In genomic region chr1:196723325-196724185, GRCh38 we compare ENCODE assay signal across 10 cellular contexts. TPM values are rescaled to one million over a fixed set of nuclear protein-coding genes. Genes with fewer than 3 reads are reported as not detected.
DNase-seq lines count a peak whose midpoint lies in the region; ATAC-seq, FAIRE-seq and TF ChIP-seq lines count a peak whose summit lies in the region.
"Had no signal": no experiment of that assay in that cellular context is flagged by ENCODE, and none has a peak within 500 bp of the region (broad histone marks: within the 10 kb centered on the region; RNA-seq: fewer than 3 reads in every experiment).

No MANE protein-coding gene starts in this region.

- no peak for TF ChIP-seq POLR2A in GM12891 (IDR thresholded peaks at IDR 0.05; ENCODE audit: low read depth, low read length)

- no peak overlapping the region for H3K27ac ChIP-seq in SK-N-MC
- H3K27ac ChIP-seq: skin epidermis had no signal

- H3K4me3 Mint-ChIP-seq in central memory CD8-positive, alpha-beta T cell: no peak overlapping the region
- H3K4me3 Mint-ChIP-seq in neural crest cell (no peak overlapping the region), CD14-positive monocyte (no peak overlapping the region)

- H3K27ac Mint-ChIP-seq in central memory CD8-positive, alpha-beta T cell (ENCODE audit: low read depth): no peak overlapping the region
- H3K27ac Mint-ChIP-seq in neural crest cell (ENCODE audit: unreplicated experiment) (no peak overlapping the region), CD14-positive monocyte (no peak overlapping the region)

- H3K9me3 Mint-ChIP-seq in central memory CD8-positive, alpha-beta T cell: no peaks in the 10 kb centered on the region
- H3K9me3 Mint-ChIP-seq in neural crest cell (no peaks in the 10 kb centered on the region), CD14-positive monocyte (peaks cover 0 to 8% (median 0%) of the 10 kb centered on the region in 7 donors)

- no peak overlapping the region for H3K9ac ChIP-seq in SK-N-MC (ENCODE audit: insufficient read length)

- FAIRE-seq in GM12891 (lab: Jason Lieb, UNC): peak; percentile 85

- peak; percentile 57 for DNase-seq in AG20443 (ENCODE audit: low spot score)
- DNase-seq in GM12891 (ENCODE audit: insufficient read length, low spot score): peak; percentile 1
- DNase-seq in LoVo (ENCODE audit: low spot score): peak; percentile 52
- peak; percentile 3 for DNase-seq in SK-N-MC (ENCODE audit: low read depth, low spot score)
- DNase-seq in central memory CD8-positive, alpha-beta T cell (ENCODE audit: low spot score in 2 of 2): no peak
- DNase-seq in neural crest cell (ENCODE audit: low read depth, low spot score): peak; percentile 27
- DNase-seq in CD14-positive monocyte (ENCODE audit: low spot score): no peak

- no peaks in the 10 kb centered on the region for H3K36me3 ChIP-seq in SK-N-MC (ENCODE audit: insufficient read depth, low read length)

- TF ChIP-seq CTCF in neural crest cell (conservative IDR thresholded peaks at IDR 0.05): peak; percentile 72
- no peak for TF ChIP-seq CTCF in CD14-positive monocyte (IDR thresholded peaks at IDR 0.05)

- ATAC-seq in HG02571 (IDR thresholded peaks at IDR 0.05; ENCODE audit: unreplicated experiment): peak; percentile 91
- peak; percentile 62 for ATAC-seq in central memory CD8-positive, alpha-beta T cell (replicated peaks; ENCODE audit: extremely low read depth, poor library complexity, severe bottlenecking)

- no peaks in the 10 kb centered on the region for H3K36me3 Mint-ChIP-seq in central memory CD8-positive, alpha-beta T cell (ENCODE audit: insufficient read depth)
- H3K36me3 Mint-ChIP-seq in neural crest cell (ENCODE audit: low read depth): no peaks in the 10 kb centered on the region
- H3K36me3 Mint-ChIP-seq in CD14-positive monocyte: no peaks in the 10 kb centered on the region

- intact Hi-C loops in CD14-positive monocyte (cut with micrococcal nuclease): no loop called here

- H3K4me1 Mint-ChIP-seq in central memory CD8-positive, alpha-beta T cell: no peaks in the 10 kb centered on the region
- H3K4me1 Mint-ChIP-seq in neural crest cell (no peaks in the 10 kb centered on the region), CD14-positive monocyte (no peaks in the 10 kb centered on the region)

- no peaks in the 10 kb centered on the region for H3K27me3 Mint-ChIP-seq in central memory CD8-positive, alpha-beta T cell
- H3K27me3 Mint-ChIP-seq in neural crest cell (ENCODE audit: low read depth): peaks cover 10% of the 10 kb centered on the region
- H3K27me3 Mint-ChIP-seq in CD14-positive monocyte (ENCODE audit: low read depth in 3 of 3): peaks cover 0 to 2% (median 1%) of the 10 kb centered on the region in 3 donors

- H3K9me3 ChIP-seq in SK-N-MC (ENCODE audit: low read depth, low read length): no peaks in the 10 kb centered on the region

- H3K4me3 ChIP-seq in SK-N-MC: no peak overlapping the region
- H3K4me3 ChIP-seq: skin epidermis had no signal

TF ChIP-seq in GM12891, 5 proteins besides CTCF, POLR2A, EP300 and RAD21:
- TF ChIP-seq POU2F2 (IDR thresholded peaks at IDR 0.05; ENCODE audit: low read depth, low read length) (no peak), TAF1 (IDR thresholded peaks at IDR 0.05; ENCODE audit: low read depth, low read length) (no peak), SPI1 (IDR thresholded peaks at IDR 0.05; ENCODE audit: low read depth, low read length) (no peak), PAX5 (IDR thresholded peaks at IDR 0.05; ENCODE audit: insufficient read depth, low read length, severe bottlenecking) (no peak)

RNA-seq across cellular contexts. Expression of gene CFHR3, which starts 51.1 kb away (rescaled TPM):
- not detected for polyA plus RNA-seq in GM12891 (2012; ENCODE audit: low read depth, missing spikeins)
- total RNA-seq in neural crest cell: 0.82 and 0.86 TPM in 2 replicates
- not detected for polyA plus RNA-seq in CD14-positive monocyte
- total RNA-seq: T-helper 2 cell treated with Interferon-gamma antibody and Interleukin-4, amounts not matched to agents 100 ng/mL and 5 ng/mL, for 36 hours had no signal

Comparison
In these comparisons a context has a peak if more than half of its experiments do, and no peak if none do; other contexts are left out.
1. DNase-seq: peak in AG20443 (single experiment), GM12891 (single experiment), LoVo (single experiment), SK-N-MC (single experiment) and neural crest cell (single experiment); none in central memory CD8-positive, alpha-beta T cell (0 of 2) and CD14-positive monocyte (single experiment).